ENCODE assay signal across 8 cellular contexts in the genomic region with DNA sequence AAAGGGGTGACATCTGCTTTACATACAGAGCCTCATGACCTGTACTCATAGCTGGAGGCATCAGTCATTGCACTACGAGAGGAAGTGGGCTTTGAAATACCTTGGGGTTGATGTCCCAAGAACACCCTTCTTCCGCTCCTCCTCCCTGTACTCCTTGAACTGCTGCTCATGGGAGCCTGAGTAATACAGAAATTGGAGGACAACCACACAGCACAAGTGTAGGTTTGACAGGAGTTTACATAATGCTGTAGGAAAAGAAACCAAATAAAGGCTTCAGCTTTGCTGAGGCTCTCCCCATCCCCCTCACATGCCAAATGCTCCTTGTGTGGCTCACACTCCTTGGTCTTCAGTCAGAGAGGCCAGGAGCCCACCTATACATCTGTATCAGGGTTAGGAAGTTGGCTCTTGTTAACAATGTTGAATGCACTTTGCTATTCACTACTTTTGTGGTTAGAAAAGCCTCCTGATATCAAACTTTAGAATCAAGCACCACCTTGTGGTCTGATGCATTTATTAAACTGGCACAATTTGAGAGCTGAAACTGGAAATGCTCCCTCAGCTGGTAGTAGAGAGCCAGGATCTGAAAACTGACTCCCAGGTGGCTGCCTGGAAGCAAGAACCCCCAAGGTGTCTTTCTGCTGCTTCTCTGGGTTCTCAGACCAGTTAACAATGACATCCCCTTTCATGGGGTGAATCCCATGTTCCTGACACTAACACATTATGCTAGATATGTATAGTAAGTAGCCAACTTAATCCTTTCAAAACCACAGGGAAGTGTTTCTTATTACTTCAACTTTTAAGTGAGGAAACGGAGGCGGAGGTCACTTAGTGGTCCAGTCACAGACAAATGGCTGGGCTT. TPM values are rescaled to one million over a fixed set of nuclear protein-coding genes. Genes with fewer than 3 reads are reported as not detected.
DNase-seq lines count a peak whose midpoint lies in the region; ATAC-seq, FAIRE-seq and TF ChIP-seq lines count a peak whose summit lies in the region.

No MANE protein-coding gene starts in this region.

- CTCF ChIA-PET in K562 (lab: Yijun Ruan, JAX; ENCODE audit: low intra/inter-chr PET ratio), result interaction anchor here (2.8 kb wide), 1 partner anchor 578 kb away, joined by 27 read pairs; no protein-coding TSS in a partner anchor

- H3K4me2 ChIP-seq in MM.1S (ENCODE audit: low read depth, low read length) (peak overlapping the region; percentile 44), K562 (ENCODE audit: insufficient read depth, low read length) (no peak overlapping the region), smooth muscle cell (peak overlapping the region; percentile 22)

- H4K20me1 ChIP-seq in MM.1S (ENCODE audit: insufficient read depth, low read length) (no peaks in the 10 kb centered on the region), K562 (replicated peaks; ENCODE audit: control insufficient read depth, insufficient read depth, low read length) (no peaks in the 10 kb centered on the region), smooth muscle cell (ENCODE audit: low read depth) (no peaks in the 10 kb centered on the region)

- WGBS in K562 (ENCODE audit: insufficient coverage, low coverage, missing lambda C conversion rate), result 6% methylated on average over 4 of the region's 4 CpGs
- WGBS in iPS DF 6.9 (ENCODE audit: insufficient coverage, insufficient read length), result no CpG with 5 or more reads among the region's 4 CpGs
- WGBS in smooth muscle cell (ENCODE audit: low lambda C conversion rate), result 75% methylated on average over 4 of the region's 4 CpGs

- H3K27ac ChIP-seq in MM.1S (ENCODE audit: low read length) (no peak overlapping the region), K562 (ENCODE audit: extremely low read depth, low read depth, low read length) (no peak overlapping the region), iPS DF 6.9 (ENCODE audit: low read length) (no peak overlapping the region), smooth muscle cell (ENCODE audit: low read depth) (no peak overlapping the region)

- no peak overlapping the region for H3K9ac ChIP-seq in MM.1S (ENCODE audit: low read length)
- no peak overlapping the region for H3K9ac ChIP-seq in K562 (ENCODE audit: insufficient read depth in 1 of 2, low read depth in 2 of 2, low read length in 2 of 2)
- H3K9ac ChIP-seq in smooth muscle cell (ENCODE audit: low read depth), result no peak overlapping the region

- no TSS peak for BruUV-seq in K562 (replicated peaks; lab: Mats Ljungman, UMichigan)

- H3K79me2 ChIP-seq in MM.1S (ENCODE audit: low read length) (no peaks in the 10 kb centered on the region), K562 (ENCODE audit: control insufficient read depth, insufficient read depth, low read length) (no peaks in the 10 kb centered on the region), smooth muscle cell (ENCODE audit: low read depth) (no peaks in the 10 kb centered on the region)

- H3K4me3 ChIP-seq in MM.1S (ENCODE audit: low read length), result no peak overlapping the region
- H3K4me3 ChIP-seq in K562, result no peak overlapping the region
- H3K4me3 ChIP-seq in iPS DF 6.9 (ENCODE audit: low read length), result no peak overlapping the region
- no peak overlapping the region for H3K4me3 ChIP-seq in smooth muscle cell

- TF ChIP-seq RAD21 in K562 (CRISPR knock-in tag; conservative IDR thresholded peaks at IDR 0.05 in 1 of 2, IDR thresholded peaks at IDR 0.05 in 1 of 2), result peak; percentile 76 to 83

- peak; percentile 72 for DNase-seq in AG08395 (ENCODE audit: low spot score)
- DNase-seq in GM13977 (ENCODE audit: low spot score), result peak; percentile 27
- peak; percentile 80 for DNase-seq in MM.1S
- DNase-seq in K562 (ENCODE audit: extremely low read depth in 1 of 4, low spot score in 3 of 4), result peak in 3 of 4 experiments; percentile 18 to 54 (median 23)
- DNase-seq in iPS DF 6.9 (ENCODE audit: low read depth, low spot score), result peak; percentile 20
- no peak for DNase-seq in smooth muscle cell (lab: John Stamatoyannopoulos, UW; ENCODE audit: unreplicated experiment)
- DNase-seq in cortex of kidney (lab: John Stamatoyannopoulos, UW), result no peak

- no peak for TF ChIP-seq POLR2A in K562 (conservative IDR thresholded peaks at IDR 0.05)

- H3K4me1 ChIP-seq in MM.1S (ENCODE audit: low read length) (peaks cover 19% of the 10 kb centered on the region), K562 (replicated peaks in 1 of 2; ENCODE audit: control insufficient read depth in 2 of 2, insufficient read depth in 2 of 2, low read length in 2 of 2) (no peaks in the 10 kb centered on the region), iPS DF 6.9 (ENCODE audit: control insufficient read depth, insufficient read depth, low read length) (no peaks in the 10 kb centered on the region), smooth muscle cell (ENCODE audit: low read depth) (peaks cover 33% of the 10 kb centered on the region)

- H2AFZ ChIP-seq in MM.1S (ENCODE audit: low read length), result peak overlapping the region; percentile 34; the same call in 1 of the 2 replicates
- no peak overlapping the region for H2AFZ ChIP-seq in K562 (ENCODE audit: low read depth, low read length)
- H2AFZ ChIP-seq in smooth muscle cell (ENCODE audit: low read depth), result no peak overlapping the region

- POLR2A ChIA-PET in K562 (lab: Yijun Ruan, JAX), result interaction anchor here (0.6 to 1.0 kb wide), 3 partner anchors 10 to 591 kb away, joined by 3 read pairs; no protein-coding TSS in a partner anchor

- H3K9me3 ChIP-seq in MM.1S (replicated peaks; ENCODE audit: insufficient read depth, low read length) (no peaks in the 10 kb centered on the region), K562 (replicated peaks; ENCODE audit: control insufficient read depth, insufficient read depth, low read depth, low read length) (no peaks in the 10 kb centered on the region), iPS DF 6.9 (ENCODE audit: control insufficient read depth, insufficient read depth, low read length) (no peaks in the 10 kb centered on the region), smooth muscle cell (replicated peaks; ENCODE audit: low read depth) (no peaks in the 10 kb centered on the region)

- H3K9me1 ChIP-seq in K562 (ENCODE audit: control insufficient read depth, insufficient read depth, low read length), result no peaks in the 10 kb centered on the region

- peak; percentile 97 for ATAC-seq in SK-N-SH treated with all-trans-retinoic acid at 6 μM for 48 hours
- peak; percentile 84 for ATAC-seq in K562

- H3F3A ChIP-seq in MM.1S (ENCODE audit: insufficient read depth, low read length), result no peaks in the 10 kb centered on the region
- no peaks in the 10 kb centered on the region for H3F3A ChIP-seq in smooth muscle cell (ENCODE audit: low read depth)

- H3K36me3 ChIP-seq in MM.1S (replicated peaks; ENCODE audit: insufficient read depth, low read length) (no peaks in the 10 kb centered on the region), K562 (ENCODE audit: control insufficient read depth, insufficient read depth, low read length) (no peaks in the 10 kb centered on the region), iPS DF 6.9 (ENCODE audit: control insufficient read depth, insufficient read depth, low read length) (no peaks in the 10 kb centered on the region), smooth muscle cell (ENCODE audit: low read depth) (no peaks in the 10 kb centered on the region)

- in situ Hi-C loops in GM13977 (cut with MboI; ENCODE audit: low pct_unique_long_range_greater_than_20kb, low sequenced_read_pairs, unreplicated experiment) (no loop called here), K562 (cut with MboI) (no loop called here)

- no peaks in the 10 kb centered on the region for H3K9me2 ChIP-seq in MM.1S (replicated peaks; ENCODE audit: insufficient read depth, low read length)

- peak; percentile 47 for TF ChIP-seq CTCF in GM13977 (IDR thresholded peaks at IDR 0.05; ENCODE audit: extremely low read depth, insufficient read depth, missing control alignments)
- TF ChIP-seq CTCF in MM.1S (IDR thresholded peaks at IDR 0.05; ENCODE audit: low read length), result peak; percentile 86
- TF ChIP-seq CTCF in K562 (IDR thresholded peaks at IDR 0.05 in 2 of 3, conservative IDR thresholded peaks at IDR 0.05 in 1 of 3; ENCODE audit: insufficient read depth in 2 of 3, low read depth in 1 of 3, low read length in 3 of 3), result peak; percentile 63 to 96 (median 96)
- TF ChIP-seq CTCF in smooth muscle cell (IDR thresholded peaks at IDR 0.05; ENCODE audit: borderline replicate concordance, insufficient read depth, poor library complexity, severe bottlenecking), result peak; percentile 45

- H3K27me3 ChIP-seq in MM.1S (replicated peaks; ENCODE audit: insufficient read depth, low read length), result no peaks in the 10 kb centered on the region
- peaks cover 2 to 5% of the 10 kb centered on the region in 2 experiments for H3K27me3 ChIP-seq in K562 (ENCODE audit: control insufficient read depth in 2 of 2, insufficient read depth in 2 of 2, low read length in 2 of 2)
- H3K27me3 ChIP-seq in iPS DF 6.9 (ENCODE audit: control insufficient read depth, insufficient read depth, low read length), result no peaks in the 10 kb centered on the region
- no peaks in the 10 kb centered on the region for H3K27me3 ChIP-seq in smooth muscle cell (ENCODE audit: low read depth)

- FAIRE-seq in K562 (lab: Jason Lieb, UNC), result peak; percentile 67

- no peak for TF ChIP-seq EP300 in K562 (IDR thresholded peaks at IDR 0.05; ENCODE audit: low read length)

- intact Hi-C loops in K562 (cut with micrococcal nuclease), result loop anchor here (1.0 to 5.0 kb wide), 3 partner anchors 537 to 649 kb away; no protein-coding TSS in a partner anchor

TF ChIP-seq in SK-N-SH treated with all-trans-retinoic acid at 6 μM for 48 hours, 23 proteins besides CTCF, POLR2A, EP300 and RAD21 (continues in another document):
- no peak for TF ChIP-seq GLIS3 (CRISPR knock-in tag; IDR thresholded peaks at IDR 0.05)

RNA-seq across cellular contexts. Expression of gene EDN1, which starts 56.2 kb away (rescaled TPM):
- total RNA-seq in K562 (2011; cell fraction: chromatin; rRNA removed; ENCODE audit: low replicate concordance), result not detected in 2 replicates
- not detected in 2 replicates for total RNA-seq in K562 (2011; cell fraction: nucleolus; rRNA removed)
- not detected in 2 replicates for total RNA-seq in K562 (2011; cell fraction: nucleoplasm; rRNA removed)
- total RNA-seq in K562 (2014; rRNA removed) (not detected in 2 replicates), K562 (2014; rRNA removed; fragmentation: Illumina TruSeq; extraction: Trizol) (not detected in 2 replicates), K562 (2015; rRNA removed; fragmentation: Illumina TruSeq; extraction: Trizol) (0.08 TPM in 1 of 2 replicates, not detected in the other), K562 (2021) (not detected in 2 replicates), smooth muscle cell (20.0 and 22.0 TPM in 2 replicates)
- polyA plus RNA-seq in K562 (2011; rRNA removed) (0.03 TPM in 1 of 2 replicates, not detected in the other), K562 (2014; fragmentation: Illumina TruSeq; extraction: Trizol) (0.06 and 0.07 TPM in 2 replicates), K562 (2014; fragmentation: Nextera tagmentation; extraction: Ambion mirVana) (not detected), K562 (2014; rRNA removed) (0.07 TPM in 1 of 2 replicates, not detected in the other), smooth muscle cell (8.2 and 18.6 TPM in 2 replicates)
- polyA plus RNA-seq in K562 (2011; cell fraction: cytosol; rRNA removed), result 0.06 and 0.07 TPM in 2 replicates
- 0.10 and 0.25 TPM in 2 replicates for polyA plus RNA-seq in K562 (2011; cell fraction: nucleus; rRNA removed)
- polyA plus RNA-seq in K562 (2012), result 0.05 and 0.10 TPM in 2 replicates
- polyA minus RNA-seq in K562 (2011; rRNA and poly(A)+ RNA removed), result not detected in 2 replicates
- not detected in 2 replicates for polyA minus RNA-seq in K562 (2011; cell fraction: cytosol; rRNA and poly(A)+ RNA removed)
- polyA minus RNA-seq in K562 (2011; cell fraction: nucleus; rRNA and poly(A)+ RNA removed), result not detected in 2 replicates

Comparison
In these comparisons a context has a peak if more than half of its experiments do, and no peak if none do; other contexts are left out.
1. DNase-seq: peak in AG08395 (single experiment), GM13977 (single experiment), MM.1S (single experiment), K562 (3 of 4) and iPS DF 6.9 (single experiment); none in smooth muscle cell (single experiment) and cortex of kidney (single experiment).
2. CTCF ChIP-seq: peak in every context shown above with its lines; median percentile 96 in K562; 86 in MM.1S; 47 in GM13977; 45 in smooth muscle cell.
3. RNA of gene EDN1, which starts 56.2 kb away (total RNA-seq): 20.0 to 22.0 TPM in smooth muscle cell; 0.08 TPM in K562; every median in the first group is over 10 times any median in the second.